8 cellular contexts compared by ENCODE assay signal in genomic region chr3:32421185-32421584, GRCh38. TPM values are rescaled to one million over a fixed set of nuclear protein-coding genes. Genes with fewer than 3 reads are reported as not detected.
DNase-seq lines count a peak whose midpoint lies in the region; ATAC-seq and TF ChIP-seq lines count a peak whose summit lies in the region.

No MANE protein-coding gene starts in this region.

- H3K27me3 Mint-ChIP-seq in neural crest cell (ENCODE audit: low read depth): no peaks in the 10 kb centered on the region

- H3K79me1 ChIP-seq in IMR-90 (ENCODE audit: low read depth in 1 of 2, low read length in 2 of 2): peaks cover 13 to 54% of the 10 kb centered on the region in 2 experiments; a peak in 3 of 4 replicates

- H2BK5ac ChIP-seq in IMR-90 (ENCODE audit: low read depth, low read length, poor library complexity, severe bottlenecking): peak overlapping the region; percentile 27

- H3K4me3 ChIP-seq in ACC112 (ENCODE audit: low read depth, low read length) (peak overlapping the region; percentile 2; the same call in 1 of the 2 replicates), IMR-90 (ENCODE audit: insufficient read depth, low read depth, low read length) (no peak overlapping the region), coronary artery (no peak overlapping the region)

- no peak overlapping the region for H3K4me3 Mint-ChIP-seq in neural crest cell

- ATAC-seq in IMR-90 (ENCODE audit: low read depth): no peak

- peak overlapping the region; percentile 31 for H3K4ac ChIP-seq in IMR-90 (ENCODE audit: low read depth, low read length)

- no peaks in the 10 kb centered on the region for H3K9me3 ChIP-seq in IMR-90 (ENCODE audit: control insufficient read depth, insufficient read depth, low read length)

- no peak overlapping the region for H2AK9ac ChIP-seq in IMR-90 (replicated peaks; ENCODE audit: low read depth, low read length, poor library complexity)

- no peak overlapping the region for H3K23ac ChIP-seq in IMR-90 (ENCODE audit: low read depth, low read length)

- peak overlapping the region; percentile 51 for H3K27ac Mint-ChIP-seq in neural crest cell (ENCODE audit: unreplicated experiment)

- no TSS peak for BruUV-seq in IMR-90 (replicated peaks; lab: Mats Ljungman, UMichigan)

- H2BK15ac ChIP-seq in IMR-90 (ENCODE audit: low read depth, low read length): peak overlapping the region; percentile 86; the same call in 2 of the 3 replicates

- H3K36me3 Mint-ChIP-seq in neural crest cell (ENCODE audit: low read depth): peaks cover 12% of the 10 kb centered on the region

- H3K27me3 ChIP-seq in ACC112 (ENCODE audit: insufficient read depth, low read length) (no peaks in the 10 kb centered on the region), IMR-90 (ENCODE audit: control insufficient read depth, insufficient read depth, low read length) (no peaks in the 10 kb centered on the region)

- TF ChIP-seq RAD21 in IMR-90 (IDR thresholded peaks at IDR 0.05; ENCODE audit: low read length): no peak

- H3K27ac ChIP-seq in ACC112 (ENCODE audit: low read depth, low read length) (peak overlapping the region; percentile 68), IMR-90 (ENCODE audit: insufficient read depth, low read length) (no peak overlapping the region), coronary artery (peak overlapping the region; percentile 18 to 77)

- WGBS in IMR-90 (ENCODE audit: extremely low coverage in 2 of 2, insufficient read length in 1 of 2), 2 experiments: no CpG with 5 or more reads among the region's 3 CpGs

- intact Hi-C loops in IMR-90 (cut with micrococcal nuclease): no loop called here

- H3K9me3 Mint-ChIP-seq in neural crest cell: peaks cover 8% of the 10 kb centered on the region

- H4K8ac ChIP-seq in IMR-90 (ENCODE audit: low read depth in 2 of 2, low read length in 2 of 2): peak overlapping the region; percentile 8 to 29; a peak in 1 of 4 replicates

- H2AK5ac ChIP-seq in IMR-90 (ENCODE audit: low read depth, low read length): peak overlapping the region; percentile 36; the same call in 1 of the 2 replicates

- H4K91ac ChIP-seq in IMR-90 (ENCODE audit: insufficient read depth, low read depth, low read length): peak overlapping the region; percentile 32; the same call in 1 of the 2 replicates

- CTCF ChIA-PET in IMR-90 (lab: Yijun Ruan, JAX): no interaction called here

- TF ChIP-seq CTCF in IMR-90 (conservative IDR thresholded peaks at IDR 0.05; ENCODE audit: low read depth, low read length) (no peak), coronary artery (IDR thresholded peaks at IDR 0.05) (no peak), neural crest cell (conservative IDR thresholded peaks at IDR 0.05) (no peak)

- no peak overlapping the region for H3K4me2 ChIP-seq in IMR-90 (ENCODE audit: low read depth, low read length)

- in situ Hi-C loops in IMR-90 (cut with MboI; ENCODE audit: low sequenced_read_pairs): no loop called here

- peaks cover 41% of the 10 kb centered on the region for H3K79me2 ChIP-seq in ACC112 (ENCODE audit: control insufficient read depth, insufficient read depth, low read length, unreplicated experiment)

- H2AFZ ChIP-seq in ACC112 (ENCODE audit: low read length, unreplicated experiment) (no peak overlapping the region), IMR-90 (replicated peaks; ENCODE audit: low read length, poor library complexity) (no peak overlapping the region)

- H3K9me1 ChIP-seq in IMR-90 (ENCODE audit: insufficient read depth, low read length): peaks cover 17% of the 10 kb centered on the region

- H3K56ac ChIP-seq in IMR-90 (ENCODE audit: extremely low read depth, insufficient read depth, low read length): no peak overlapping the region

- POLR2A ChIA-PET in IMR-90 (lab: Charles Lee; ENCODE audit: unreplicated experiment): no interaction called here

- peaks cover 53% of the 10 kb centered on the region for H3K4me1 Mint-ChIP-seq in neural crest cell

- DNase-seq in IMR-90: no peak
- no peak for DNase-seq in coronary artery (ENCODE audit: low spot score)
- no peak for DNase-seq in neural crest cell (ENCODE audit: low read depth, low spot score)
- no peak for DNase-seq in DMS79 (lab: John Stamatoyannopoulos, UW)
- DNase-seq in NK-92 (lab: John Stamatoyannopoulos, UW; ENCODE audit: unreplicated experiment): no peak
- no peak for DNase-seq in medulla oblongata (ENCODE audit: extremely low spot score)
- no peak for DNase-seq in NCI-H187 (lab: John Stamatoyannopoulos, UW)

- no peak for TF ChIP-seq POLR2A in IMR-90 (IDR thresholded peaks at IDR 0.05; ENCODE audit: low read depth, low read length)

- H4K20me1 ChIP-seq in IMR-90 (ENCODE audit: insufficient read depth, low read length): peaks cover 13% of the 10 kb centered on the region; the same call in 1 of the 2 replicates

- H2BK20ac ChIP-seq in IMR-90 (ENCODE audit: low read depth, low read length): peak overlapping the region; percentile 51; the same call in 1 of the 2 replicates

- H3K36me3 ChIP-seq in ACC112 (ENCODE audit: insufficient read depth, low read length) (no peaks in the 10 kb centered on the region), IMR-90 (ENCODE audit: control insufficient read depth, insufficient read depth, low read length) (no peaks in the 10 kb centered on the region)

- no peak overlapping the region for H3K9ac ChIP-seq in IMR-90 (ENCODE audit: low read depth, low read length)

- H3K4me1 ChIP-seq in ACC112 (ENCODE audit: control insufficient read depth, insufficient read depth, low read length, unreplicated experiment) (peaks cover 37% of the 10 kb centered on the region), IMR-90 (ENCODE audit: control insufficient read depth, insufficient read depth, low read length) (peaks cover 16% of the 10 kb centered on the region)

- H4K5ac ChIP-seq in IMR-90 (ENCODE audit: low read depth, low read length): no peak overlapping the region

- peak overlapping the region; percentile 42 for H2BK120ac ChIP-seq in IMR-90 (ENCODE audit: low read depth, low read length)

- dilution Hi-C loops in IMR-90 (cut with HindIII; ENCODE audit: low sequenced_read_pairs, unreplicated experiment): no loop called here

- peak overlapping the region; percentile 31; the same call in 1 of the 2 replicates for H3K18ac ChIP-seq in IMR-90 (ENCODE audit: low read depth, low read length)

- H3K14ac ChIP-seq in IMR-90 (replicated peaks; ENCODE audit: low read depth, low read length): peak overlapping the region; percentile 12; the same call in 1 of the 2 replicates

TF ChIP-seq in IMR-90, 13 proteins besides CTCF, POLR2A, EP300 and RAD21:
- TF ChIP-seq CHD1 (IDR thresholded peaks at IDR 0.05; ENCODE audit: low read depth, low read length): no peak
- TF ChIP-seq, protein P1, sequence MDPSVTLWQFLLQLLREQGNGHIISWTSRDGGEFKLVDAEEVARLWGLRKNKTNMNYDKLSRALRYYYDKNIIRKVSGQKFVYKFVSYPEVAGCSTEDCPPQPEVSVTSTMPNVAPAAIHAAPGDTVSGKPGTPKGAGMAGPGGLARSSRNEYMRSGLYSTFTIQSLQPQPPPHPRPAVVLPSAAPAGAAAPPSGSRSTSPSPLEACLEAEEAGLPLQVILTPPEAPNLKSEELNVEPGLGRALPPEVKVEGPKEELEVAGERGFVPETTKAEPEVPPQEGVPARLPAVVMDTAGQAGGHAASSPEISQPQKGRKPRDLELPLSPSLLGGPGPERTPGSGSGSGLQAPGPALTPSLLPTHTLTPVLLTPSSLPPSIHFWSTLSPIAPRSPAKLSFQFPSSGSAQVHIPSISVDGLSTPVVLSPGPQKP (IDR thresholded peaks at IDR 0.05; ENCODE audit: borderline replicate concordance, low read depth, low read length): no peak
- TF ChIP-seq MAZ (IDR thresholded peaks at IDR 0.05; ENCODE audit: borderline replicate concordance, low read depth, low read length): no peak
- TF ChIP-seq, protein P2, sequence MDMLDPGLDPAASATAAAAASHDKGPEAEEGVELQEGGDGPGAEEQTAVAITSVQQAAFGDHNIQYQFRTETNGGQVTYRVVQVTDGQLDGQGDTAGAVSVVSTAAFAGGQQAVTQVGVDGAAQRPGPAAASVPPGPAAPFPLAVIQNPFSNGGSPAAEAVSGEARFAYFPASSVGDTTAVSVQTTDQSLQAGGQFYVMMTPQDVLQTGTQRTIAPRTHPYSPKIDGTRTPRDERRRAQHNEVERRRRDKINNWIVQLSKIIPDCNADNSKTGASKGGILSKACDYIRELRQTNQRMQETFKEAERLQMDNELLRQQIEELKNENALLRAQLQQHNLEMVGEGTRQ (IDR thresholded peaks at IDR 0.05; ENCODE audit: low read depth, low read length): no peak
- TF ChIP-seq MAFK (IDR thresholded peaks at IDR 0.05; ENCODE audit: low read depth, low read length): no peak
- no peak for TF ChIP-seq MXI1 (IDR thresholded peaks at IDR 0.05; ENCODE audit: borderline replicate concordance, low read depth, low read length)
- TF ChIP-seq NFE2L2 (IDR thresholded peaks at IDR 0.05; ENCODE audit: low read depth, low read length): no peak
- TF ChIP-seq FOS (IDR thresholded peaks at IDR 0.05; ENCODE audit: low read depth, low read length): no peak
- TF ChIP-seq CEBPB (IDR thresholded peaks at IDR 0.05; ENCODE audit: low read depth, low read length): no peak
- no peak for TF ChIP-seq BHLHE40 (IDR thresholded peaks at IDR 0.05; ENCODE audit: low read depth, low read length)
- no peak for TF ChIP-seq RCOR1 (IDR thresholded peaks at IDR 0.05; ENCODE audit: insufficient replicate concordance, low read length)
- TF ChIP-seq SMC3 (IDR thresholded peaks at IDR 0.05; ENCODE audit: low read depth, low read length): no peak
- no peak for TF ChIP-seq RFX5 (IDR thresholded peaks at IDR 0.05; ENCODE audit: low read depth, low read length)

RNA-seq across cellular contexts. Expression of gene CMTM7, which starts 29.5 kb away (rescaled TPM):
- 3.4 and 3.9 TPM in 2 replicates for total RNA-seq in IMR-90 (2012; rRNA removed)
- polyA plus RNA-seq in IMR-90 (2012; rRNA removed): 31.4 and 33.7 TPM in 2 replicates
- polyA plus RNA-seq in IMR-90 (2012; cell fraction: cytosol; rRNA removed): 30.2 and 33.4 TPM in 2 replicates
- polyA plus RNA-seq in IMR-90 (2012; cell fraction: nucleus; rRNA removed; ENCODE audit: low replicate concordance): 16.1 and 21.9 TPM in 2 replicates
- total RNA-seq in neural crest cell: 37.4 and 38.0 TPM in 2 replicates
